ENCODE assay signal across 3 cellular contexts in genomic region chr19:39808688-39809087, GRCh38.
TF ChIP-seq lines count a peak whose summit lies in the region.
"Not testable (repeated sequence)": the region's sequence is repeated elsewhere in the genome, so short reads cannot be mapped to it uniquely, and the experiment has no call there.

No MANE protein-coding gene starts in this region.

TF ChIP-seq in A549, 52 proteins besides CTCF, POLR2A, EP300 and RAD21:
- TF ChIP-seq FOSL2 (IDR thresholded peaks at IDR 0.05): not testable (repeated sequence)
- TF ChIP-seq FOSL2 (CRISPR knock-in tag; IDR thresholded peaks at IDR 0.05) (peak; percentile 72), NFE2L2 (conservative IDR thresholded peaks at IDR 0.05; ENCODE audit: low read length) (0 out of 2 replicates have a peak, but pooled peaks have one; percentile 18)

TF ChIP-seq in HEK293, 187 proteins besides CTCF, POLR2A, EP300 and RAD21:
- TF ChIP-seq RBAK (tag by site-specific recombination; IDR thresholded peaks at IDR 0.05) (0 out of 2 replicates have a peak, but pooled peaks have one; percentile 37), ZNF280D (tag by site-specific recombination; IDR thresholded peaks at IDR 0.05) (peak; percentile 17; the same call in 1 of the 2 replicates)

TF ChIP-seq in K562, 482 proteins besides CTCF, POLR2A, EP300 and RAD21:
- TF ChIP-seq TBP (optimal IDR thresholded peaks at IDR 0.05; ENCODE audit: low read depth, low read length) (peak; percentile 11), JUND (IDR thresholded peaks at IDR 0.05; ENCODE audit: borderline replicate concordance, low read depth, low read length) (peak; percentile 21; the same call in 1 of the 2 replicates), ATF3 (IDR thresholded peaks at IDR 0.05) (peak; percentile 69)
- not testable (repeated sequence) for TF ChIP-seq JUND (tag; IDR thresholded peaks at IDR 0.05; ENCODE audit: borderline replicate concordance, low read depth, low read length); ATF3 (CRISPR knock-in tag; conservative IDR thresholded peaks at IDR 0.05)
